24 cellular contexts compared by ENCODE assay signal in the genomic region with DNA sequence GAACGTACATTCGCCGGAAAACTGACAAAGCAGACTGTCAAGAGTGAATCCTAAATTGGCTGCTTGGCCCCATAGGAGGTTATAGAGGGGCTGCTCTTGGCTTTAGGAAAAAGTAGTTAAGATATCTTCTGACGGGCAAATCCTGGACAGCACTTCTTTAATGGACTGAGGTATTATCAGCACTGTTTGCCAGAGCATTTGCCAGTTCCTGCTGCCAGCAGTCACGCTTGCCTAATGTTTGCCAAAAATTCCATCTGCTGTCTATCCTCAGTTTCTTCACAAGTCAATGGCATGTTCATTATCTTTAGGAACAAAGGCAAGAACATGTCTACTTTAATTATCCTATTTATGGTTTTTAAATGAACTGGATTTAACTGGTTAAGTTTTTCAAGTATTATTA.
"Had no signal": no experiment of that assay in that cellular context is flagged by ENCODE, and none has a peak within 500 bp of the region (broad histone marks: within the 10 kb centered on the region; RNA-seq: fewer than 3 reads in every experiment).

No MANE protein-coding gene starts in this region.

- H3K9me3 Mint-ChIP-seq: endodermal cell, neural progenitor cell had no signal

- H3K4me1 Mint-ChIP-seq: endodermal cell, neural progenitor cell had no signal

- H3K9me3 ChIP-seq: pancreas, testis, upper lobe of right lung, vagina had no signal

- FAIRE-seq: endothelial cell of umbilical vein, pancreas had no signal

- H3K4me3 ChIP-seq: coronary artery, left lung, lung, neural progenitor cell, pancreas, right lobe of liver, testis, tibial nerve, upper lobe of right lung, vagina had no signal

- DNase-seq: effector CD4-positive, alpha-beta T cell; endodermal cell; erythroblast; islet precursor cell; left lung; mesenchymal stem cell; midbrain; nucleus accumbens; pancreas; right lobe of liver; stimulated activated CD4-positive, alpha-beta T cell treated with anti-CD3 and anti-CD28 coated beads, Interleukin-4, amount 100 ng/mL, for 1 hour; stimulated activated CD8-positive, alpha-beta memory T cell treated with anti-CD3 and anti-CD28 coated beads, Interleukin-4, amount 100 ng/mL, for 48 hours; stimulated activated naive CD8-positive, alpha-beta T cell treated with anti-CD3 and anti-CD28 coated beads, Interleukin-15, Interleukin-2, amounts not matched to agents 100 U/mL and 50 U/mL, for 24 hours; testis; upper lobe of right lung had no signal

- ATAC-seq: left lung; natural killer cell treated with Interleukin-12 subunit alpha and Interleukin-12 subunit beta and Interleukin-15 and Interleukin-18, amount 100 ng/mL, for 72 hours; pancreas; right lobe of liver; stimulated activated effector memory CD8-positive, alpha-beta T cell treated with anti-CD3 and anti-CD28 coated beads, Interleukin-12 subunit alpha, Interleukin-12 subunit beta, amount 100 ng/mL, for 72 hours; stimulated activated naive CD8-positive, alpha-beta T cell treated with anti-CD3 and anti-CD28 coated beads, Interleukin-15, Interleukin-2, amounts not matched to agents 100 U/mL and 50 U/mL, for 24 hours; upper lobe of right lung had no signal

- H3K4me3 Mint-ChIP-seq: endodermal cell; natural killer cell treated with Interleukin-12 subunit alpha and Interleukin-12 subunit beta and Interleukin-15 and Interleukin-18, amount 100 ng/mL, for 72 hours; neural progenitor cell; stimulated activated effector memory CD8-positive, alpha-beta T cell treated with anti-CD3 and anti-CD28 coated beads, Interleukin-12 subunit alpha, Interleukin-12 subunit beta, amount 100 ng/mL, for 72 hours had no signal

- H3K27ac ChIP-seq: coronary artery, left lung, neural progenitor cell, pancreas, right lobe of liver, testis, tibial nerve, upper lobe of right lung, vagina had no signal

- H3K4me1 ChIP-seq: left lung, neural progenitor cell, pancreas, right lobe of liver, testis, tibial nerve, upper lobe of right lung, vagina had no signal

- H3K27ac Mint-ChIP-seq: endodermal cell; natural killer cell treated with Interleukin-12 subunit alpha and Interleukin-12 subunit beta and Interleukin-15 and Interleukin-18, amount 100 ng/mL, for 72 hours; neural progenitor cell; progenitor cell of endocrine pancreas; stimulated activated effector memory CD8-positive, alpha-beta T cell treated with anti-CD3 and anti-CD28 coated beads, Interleukin-12 subunit alpha, Interleukin-12 subunit beta, amount 100 ng/mL, for 72 hours had no signal

- H3K27me3 Mint-ChIP-seq: progenitor cell of endocrine pancreas had no signal

- H3K27me3 ChIP-seq: left lung, neural progenitor cell, pancreas, right lobe of liver, testis, tibial nerve, upper lobe of right lung, vagina had no signal
